Comparison of ENCODE assay signal across 1 cellular context in the genomic region with DNA sequence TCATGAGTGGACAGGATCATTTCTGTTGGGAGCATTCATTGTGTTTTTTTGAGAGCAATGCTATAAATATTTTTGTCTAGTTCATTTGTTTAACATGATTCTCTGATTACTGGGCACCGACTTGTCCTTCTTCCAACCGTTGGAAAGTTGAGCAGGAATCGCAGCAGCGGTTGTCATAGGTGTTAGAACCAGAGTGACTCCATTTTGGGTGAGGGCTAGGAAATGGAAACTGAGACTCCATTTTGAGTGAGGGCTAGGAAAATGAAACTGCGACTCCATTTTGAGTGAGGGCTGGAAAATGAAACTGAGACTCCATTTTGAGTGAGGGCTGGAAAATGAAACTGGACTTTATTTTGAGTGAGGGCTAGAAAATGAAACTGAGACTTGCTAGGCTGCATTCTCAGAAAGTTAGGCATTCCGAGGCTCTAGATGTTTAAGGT.
A peak's percentile ranks its signal among the peaks of the same experiment; 100 is the strongest.
TF ChIP-seq lines count a peak whose summit lies in the region.

No MANE protein-coding gene starts in this region.

TF ChIP-seq in GM12878, 131 proteins besides CTCF, POLR2A, EP300 and RAD21 (continued from another document and continues in another):
- no peak for TF ChIP-seq RB1 (IDR thresholded peaks at IDR 0.05; ENCODE audit: borderline replicate concordance)
- TF ChIP-seq MTA3 (IDR thresholded peaks at IDR 0.05; ENCODE audit: borderline replicate concordance, low read length), result no peak
- TF ChIP-seq SUZ12 (IDR thresholded peaks at IDR 0.05; ENCODE audit: unreplicated experiment), result no peak
- no peak for TF ChIP-seq ZNF384 (IDR thresholded peaks at IDR 0.05; ENCODE audit: borderline replicate concordance, low read depth, low read length)
- TF ChIP-seq, protein P1, sequence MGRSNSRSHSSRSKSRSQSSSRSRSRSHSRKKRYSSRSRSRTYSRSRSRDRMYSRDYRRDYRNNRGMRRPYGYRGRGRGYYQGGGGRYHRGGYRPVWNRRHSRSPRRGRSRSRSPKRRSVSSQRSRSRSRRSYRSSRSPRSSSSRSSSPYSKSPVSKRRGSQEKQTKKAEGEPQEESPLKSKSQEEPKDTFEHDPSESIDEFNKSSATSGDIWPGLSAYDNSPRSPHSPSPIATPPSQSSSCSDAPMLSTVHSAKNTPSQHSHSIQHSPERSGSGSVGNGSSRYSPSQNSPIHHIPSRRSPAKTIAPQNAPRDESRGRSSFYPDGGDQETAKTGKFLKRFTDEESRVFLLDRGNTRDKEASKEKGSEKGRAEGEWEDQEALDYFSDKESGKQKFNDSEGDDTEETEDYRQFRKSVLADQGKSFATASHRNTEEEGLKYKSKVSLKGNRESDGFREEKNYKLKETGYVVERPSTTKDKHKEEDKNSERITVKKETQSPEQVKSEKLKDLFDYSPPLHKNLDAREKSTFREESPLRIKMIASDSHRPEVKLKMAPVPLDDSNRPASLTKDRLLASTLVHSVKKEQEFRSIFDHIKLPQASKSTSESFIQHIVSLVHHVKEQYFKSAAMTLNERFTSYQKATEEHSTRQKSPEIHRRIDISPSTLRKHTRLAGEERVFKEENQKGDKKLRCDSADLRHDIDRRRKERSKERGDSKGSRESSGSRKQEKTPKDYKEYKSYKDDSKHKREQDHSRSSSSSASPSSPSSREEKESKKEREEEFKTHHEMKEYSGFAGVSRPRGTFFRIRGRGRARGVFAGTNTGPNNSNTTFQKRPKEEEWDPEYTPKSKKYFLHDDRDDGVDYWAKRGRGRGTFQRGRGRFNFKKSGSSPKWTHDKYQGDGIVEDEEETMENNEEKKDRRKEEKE (IDR thresholded peaks at IDR 0.05), result no peak
- TF ChIP-seq HDGF (IDR thresholded peaks at IDR 0.05), result no peak
- TF ChIP-seq CREM (IDR thresholded peaks at IDR 0.05; ENCODE audit: low read depth), result no peak
- TF ChIP-seq CHD4 (IDR thresholded peaks at IDR 0.05), result no peak
- TF ChIP-seq CBX5 (IDR thresholded peaks at IDR 0.05; ENCODE audit: low read depth), result peak; percentile 54; the same call in 1 of the 2 replicates
- TF ChIP-seq, protein P2, sequence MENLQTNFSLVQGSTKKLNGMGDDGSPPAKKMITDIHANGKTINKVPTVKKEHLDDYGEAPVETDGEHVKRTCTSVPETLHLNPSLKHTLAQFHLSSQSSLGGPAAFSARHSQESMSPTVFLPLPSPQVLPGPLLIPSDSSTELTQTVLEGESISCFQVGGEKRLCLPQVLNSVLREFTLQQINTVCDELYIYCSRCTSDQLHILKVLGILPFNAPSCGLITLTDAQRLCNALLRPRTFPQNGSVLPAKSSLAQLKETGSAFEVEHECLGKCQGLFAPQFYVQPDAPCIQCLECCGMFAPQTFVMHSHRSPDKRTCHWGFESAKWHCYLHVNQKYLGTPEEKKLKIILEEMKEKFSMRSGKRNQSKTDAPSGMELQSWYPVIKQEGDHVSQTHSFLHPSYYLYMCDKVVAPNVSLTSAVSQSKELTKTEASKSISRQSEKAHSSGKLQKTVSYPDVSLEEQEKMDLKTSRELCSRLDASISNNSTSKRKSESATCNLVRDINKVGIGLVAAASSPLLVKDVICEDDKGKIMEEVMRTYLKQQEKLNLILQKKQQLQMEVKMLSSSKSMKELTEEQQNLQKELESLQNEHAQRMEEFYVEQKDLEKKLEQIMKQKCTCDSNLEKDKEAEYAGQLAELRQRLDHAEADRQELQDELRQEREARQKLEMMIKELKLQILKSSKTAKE (IDR thresholded peaks at IDR 0.05; ENCODE audit: low read depth, poor library complexity, severe bottlenecking), result no peak
- no peak for TF ChIP-seq JUNB (IDR thresholded peaks at IDR 0.05)
- TF ChIP-seq, protein P3, sequence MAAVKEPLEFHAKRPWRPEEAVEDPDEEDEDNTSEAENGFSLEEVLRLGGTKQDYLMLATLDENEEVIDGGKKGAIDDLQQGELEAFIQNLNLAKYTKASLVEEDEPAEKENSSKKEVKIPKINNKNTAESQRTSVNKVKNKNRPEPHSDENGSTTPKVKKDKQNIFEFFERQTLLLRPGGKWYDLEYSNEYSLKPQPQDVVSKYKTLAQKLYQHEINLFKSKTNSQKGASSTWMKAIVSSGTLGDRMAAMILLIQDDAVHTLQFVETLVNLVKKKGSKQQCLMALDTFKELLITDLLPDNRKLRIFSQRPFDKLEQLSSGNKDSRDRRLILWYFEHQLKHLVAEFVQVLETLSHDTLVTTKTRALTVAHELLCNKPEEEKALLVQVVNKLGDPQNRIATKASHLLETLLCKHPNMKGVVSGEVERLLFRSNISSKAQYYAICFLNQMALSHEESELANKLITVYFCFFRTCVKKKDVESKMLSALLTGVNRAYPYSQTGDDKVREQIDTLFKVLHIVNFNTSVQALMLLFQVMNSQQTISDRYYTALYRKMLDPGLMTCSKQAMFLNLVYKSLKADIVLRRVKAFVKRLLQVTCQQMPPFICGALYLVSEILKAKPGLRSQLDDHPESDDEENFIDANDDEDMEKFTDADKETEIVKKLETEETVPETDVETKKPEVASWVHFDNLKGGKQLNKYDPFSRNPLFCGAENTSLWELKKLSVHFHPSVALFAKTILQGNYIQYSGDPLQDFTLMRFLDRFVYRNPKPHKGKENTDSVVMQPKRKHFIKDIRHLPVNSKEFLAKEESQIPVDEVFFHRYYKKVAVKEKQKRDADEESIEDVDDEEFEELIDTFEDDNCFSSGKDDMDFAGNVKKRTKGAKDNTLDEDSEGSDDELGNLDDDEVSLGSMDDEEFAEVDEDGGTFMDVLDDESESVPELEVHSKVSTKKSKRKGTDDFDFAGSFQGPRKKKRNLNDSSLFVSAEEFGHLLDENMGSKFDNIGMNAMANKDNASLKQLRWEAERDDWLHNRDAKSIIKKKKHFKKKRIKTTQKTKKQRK (IDR thresholded peaks at IDR 0.05; ENCODE audit: low read depth, low read length), result no peak
- TF ChIP-seq TCF3 (IDR thresholded peaks at IDR 0.05; ENCODE audit: borderline replicate concordance, insufficient read depth, low read depth, low read length), result no peak
- no peak for TF ChIP-seq SREBF1 (IDR thresholded peaks at IDR 0.05; ENCODE audit: low read length)
- no peak for TF ChIP-seq FOXK2 (IDR thresholded peaks at IDR 0.05)
- TF ChIP-seq ZNF217 (IDR thresholded peaks at IDR 0.05), result no peak
- no peak for TF ChIP-seq HCFC1 (IDR thresholded peaks at IDR 0.05; ENCODE audit: low read length)
- no peak for TF ChIP-seq NR2C2 (IDR thresholded peaks at IDR 0.05; ENCODE audit: borderline replicate concordance, control insufficient read depth, insufficient read length, low read depth)
- TF ChIP-seq, protein P4, sequence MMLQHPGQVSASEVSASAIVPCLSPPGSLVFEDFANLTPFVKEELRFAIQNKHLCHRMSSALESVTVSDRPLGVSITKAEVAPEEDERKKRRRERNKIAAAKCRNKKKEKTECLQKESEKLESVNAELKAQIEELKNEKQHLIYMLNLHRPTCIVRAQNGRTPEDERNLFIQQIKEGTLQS (IDR thresholded peaks at IDR 0.05; ENCODE audit: borderline replicate concordance, extremely low read depth, low read depth, low read length), result no peak
- TF ChIP-seq, protein P5, sequence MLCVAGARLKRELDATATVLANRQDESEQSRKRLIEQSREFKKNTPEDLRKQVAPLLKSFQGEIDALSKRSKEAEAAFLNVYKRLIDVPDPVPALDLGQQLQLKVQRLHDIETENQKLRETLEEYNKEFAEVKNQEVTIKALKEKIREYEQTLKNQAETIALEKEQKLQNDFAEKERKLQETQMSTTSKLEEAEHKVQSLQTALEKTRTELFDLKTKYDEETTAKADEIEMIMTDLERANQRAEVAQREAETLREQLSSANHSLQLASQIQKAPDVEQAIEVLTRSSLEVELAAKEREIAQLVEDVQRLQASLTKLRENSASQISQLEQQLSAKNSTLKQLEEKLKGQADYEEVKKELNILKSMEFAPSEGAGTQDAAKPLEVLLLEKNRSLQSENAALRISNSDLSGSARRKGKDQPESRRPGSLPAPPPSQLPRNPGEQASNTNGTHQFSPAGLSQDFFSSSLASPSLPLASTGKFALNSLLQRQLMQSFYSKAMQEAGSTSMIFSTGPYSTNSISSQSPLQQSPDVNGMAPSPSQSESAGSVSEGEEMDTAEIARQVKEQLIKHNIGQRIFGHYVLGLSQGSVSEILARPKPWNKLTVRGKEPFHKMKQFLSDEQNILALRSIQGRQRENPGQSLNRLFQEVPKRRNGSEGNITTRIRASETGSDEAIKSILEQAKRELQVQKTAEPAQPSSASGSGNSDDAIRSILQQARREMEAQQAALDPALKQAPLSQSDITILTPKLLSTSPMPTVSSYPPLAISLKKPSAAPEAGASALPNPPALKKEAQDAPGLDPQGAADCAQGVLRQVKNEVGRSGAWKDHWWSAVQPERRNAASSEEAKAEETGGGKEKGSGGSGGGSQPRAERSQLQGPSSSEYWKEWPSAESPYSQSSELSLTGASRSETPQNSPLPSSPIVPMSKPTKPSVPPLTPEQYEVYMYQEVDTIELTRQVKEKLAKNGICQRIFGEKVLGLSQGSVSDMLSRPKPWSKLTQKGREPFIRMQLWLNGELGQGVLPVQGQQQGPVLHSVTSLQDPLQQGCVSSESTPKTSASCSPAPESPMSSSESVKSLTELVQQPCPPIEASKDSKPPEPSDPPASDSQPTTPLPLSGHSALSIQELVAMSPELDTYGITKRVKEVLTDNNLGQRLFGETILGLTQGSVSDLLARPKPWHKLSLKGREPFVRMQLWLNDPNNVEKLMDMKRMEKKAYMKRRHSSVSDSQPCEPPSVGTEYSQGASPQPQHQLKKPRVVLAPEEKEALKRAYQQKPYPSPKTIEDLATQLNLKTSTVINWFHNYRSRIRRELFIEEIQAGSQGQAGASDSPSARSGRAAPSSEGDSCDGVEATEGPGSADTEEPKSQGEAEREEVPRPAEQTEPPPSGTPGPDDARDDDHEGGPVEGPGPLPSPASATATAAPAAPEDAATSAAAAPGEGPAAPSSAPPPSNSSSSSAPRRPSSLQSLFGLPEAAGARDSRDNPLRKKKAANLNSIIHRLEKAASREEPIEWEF (IDR thresholded peaks at IDR 0.05; ENCODE audit: insufficient replicate concordance, low read depth, low read length), result no peak
- no peak for TF ChIP-seq BACH1 (IDR thresholded peaks at IDR 0.05; ENCODE audit: borderline replicate concordance)
- TF ChIP-seq FOS (IDR thresholded peaks at IDR 0.05; ENCODE audit: borderline replicate concordance, extremely low read depth, insufficient read length), result no peak
- TF ChIP-seq SMARCA5 (IDR thresholded peaks at IDR 0.05), result no peak
- TF ChIP-seq DPF2 (IDR thresholded peaks at IDR 0.05), result no peak
- no peak for TF ChIP-seq SREBF2 (IDR thresholded peaks at IDR 0.05; ENCODE audit: low read length)
- no peak for TF ChIP-seq SUPT20H (IDR thresholded peaks at IDR 0.05; ENCODE audit: borderline replicate concordance, control insufficient read depth, low read depth, low read length)
- no peak for TF ChIP-seq NFXL1 (IDR thresholded peaks at IDR 0.05; ENCODE audit: borderline replicate concordance)
- TF ChIP-seq TAF1 (IDR thresholded peaks at IDR 0.05; ENCODE audit: borderline replicate concordance, low read depth, low read length), result no peak
- no peak for TF ChIP-seq JUND (IDR thresholded peaks at IDR 0.05; ENCODE audit: low read depth, low read length)
- TF ChIP-seq SRF (IDR thresholded peaks at IDR 0.05; ENCODE audit: low read depth in 2 of 2, low read length in 2 of 2), result no peak
- TF ChIP-seq SMAD1 (IDR thresholded peaks at IDR 0.05; ENCODE audit: low read depth, partially characterized antibody), result no peak
- TF ChIP-seq PAX5 (IDR thresholded peaks at IDR 0.05; ENCODE audit: borderline replicate concordance, low read depth, low read length), result no peak
- TF ChIP-seq BRCA1 (IDR thresholded peaks at IDR 0.05; ENCODE audit: low read depth, low read length), result no peak
- TF ChIP-seq CBFB (IDR thresholded peaks at IDR 0.05; ENCODE audit: low read depth), result no peak
- TF ChIP-seq CEBPB (IDR thresholded peaks at IDR 0.05; ENCODE audit: borderline replicate concordance in 1 of 2, low read depth in 2 of 2, low read length in 2 of 2), result no peak
- TF ChIP-seq SPI1 (IDR thresholded peaks at IDR 0.05; ENCODE audit: borderline replicate concordance, insufficient read depth, low read depth, low read length), result no peak
- TF ChIP-seq, protein P6, sequence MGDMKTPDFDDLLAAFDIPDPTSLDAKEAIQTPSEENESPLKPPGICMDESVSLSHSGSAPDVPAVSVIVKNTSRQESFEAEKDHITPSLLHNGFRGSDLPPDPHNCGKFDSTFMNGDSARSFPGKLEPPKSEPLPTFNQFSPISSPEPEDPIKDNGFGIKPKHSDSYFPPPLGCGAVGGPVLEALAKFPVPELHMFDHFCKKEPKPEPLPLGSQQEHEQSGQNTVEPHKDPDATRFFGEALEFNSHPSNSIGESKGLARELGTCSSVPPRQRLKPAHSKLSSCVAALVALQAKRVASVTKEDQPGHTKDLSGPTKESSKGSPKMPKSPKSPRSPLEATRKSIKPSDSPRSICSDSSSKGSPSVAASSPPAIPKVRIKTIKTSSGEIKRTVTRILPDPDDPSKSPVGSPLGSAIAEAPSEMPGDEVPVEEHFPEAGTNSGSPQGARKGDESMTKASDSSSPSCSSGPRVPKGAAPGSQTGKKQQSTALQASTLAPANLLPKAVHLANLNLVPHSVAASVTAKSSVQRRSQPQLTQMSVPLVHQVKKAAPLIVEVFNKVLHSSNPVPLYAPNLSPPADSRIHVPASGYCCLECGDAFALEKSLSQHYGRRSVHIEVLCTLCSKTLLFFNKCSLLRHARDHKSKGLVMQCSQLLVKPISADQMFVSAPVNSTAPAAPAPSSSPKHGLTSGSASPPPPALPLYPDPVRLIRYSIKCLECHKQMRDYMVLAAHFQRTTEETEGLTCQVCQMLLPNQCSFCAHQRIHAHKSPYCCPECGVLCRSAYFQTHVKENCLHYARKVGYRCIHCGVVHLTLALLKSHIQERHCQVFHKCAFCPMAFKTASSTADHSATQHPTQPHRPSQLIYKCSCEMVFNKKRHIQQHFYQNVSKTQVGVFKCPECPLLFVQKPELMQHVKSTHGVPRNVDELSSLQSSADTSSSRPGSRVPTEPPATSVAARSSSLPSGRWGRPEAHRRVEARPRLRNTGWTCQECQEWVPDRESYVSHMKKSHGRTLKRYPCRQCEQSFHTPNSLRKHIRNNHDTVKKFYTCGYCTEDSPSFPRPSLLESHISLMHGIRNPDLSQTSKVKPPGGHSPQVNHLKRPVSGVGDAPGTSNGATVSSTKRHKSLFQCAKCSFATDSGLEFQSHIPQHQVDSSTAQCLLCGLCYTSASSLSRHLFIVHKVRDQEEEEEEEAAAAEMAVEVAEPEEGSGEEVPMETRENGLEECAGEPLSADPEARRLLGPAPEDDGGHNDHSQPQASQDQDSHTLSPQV (IDR thresholded peaks at IDR 0.05), result peak; percentile 97
- TF ChIP-seq, protein P7, sequence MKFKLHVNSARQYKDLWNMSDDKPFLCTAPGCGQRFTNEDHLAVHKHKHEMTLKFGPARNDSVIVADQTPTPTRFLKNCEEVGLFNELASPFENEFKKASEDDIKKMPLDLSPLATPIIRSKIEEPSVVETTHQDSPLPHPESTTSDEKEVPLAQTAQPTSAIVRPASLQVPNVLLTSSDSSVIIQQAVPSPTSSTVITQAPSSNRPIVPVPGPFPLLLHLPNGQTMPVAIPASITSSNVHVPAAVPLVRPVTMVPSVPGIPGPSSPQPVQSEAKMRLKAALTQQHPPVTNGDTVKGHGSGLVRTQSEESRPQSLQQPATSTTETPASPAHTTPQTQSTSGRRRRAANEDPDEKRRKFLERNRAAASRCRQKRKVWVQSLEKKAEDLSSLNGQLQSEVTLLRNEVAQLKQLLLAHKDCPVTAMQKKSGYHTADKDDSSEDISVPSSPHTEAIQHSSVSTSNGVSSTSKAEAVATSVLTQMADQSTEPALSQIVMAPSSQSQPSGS (IDR thresholded peaks at IDR 0.05; ENCODE audit: low read length), result peak; percentile 45; the same call in 1 of the 2 replicates
- no peak for TF ChIP-seq HDAC6 (IDR thresholded peaks at IDR 0.05; ENCODE audit: unreplicated experiment)
- TF ChIP-seq PAX8 (IDR thresholded peaks at IDR 0.05), result no peak
- TF ChIP-seq TBL1XR1 (IDR thresholded peaks at IDR 0.05; ENCODE audit: low read depth, low read length), result no peak
- TF ChIP-seq ZNF24 (IDR thresholded peaks at IDR 0.05), result no peak
- no peak for TF ChIP-seq RBBP5 (conservative IDR thresholded peaks at IDR 0.05)
- no peak for TF ChIP-seq RAD51 (IDR thresholded peaks at IDR 0.05)
- 0 out of 2 replicates have a peak, but pooled peaks have one; percentile 46 for TF ChIP-seq ZBED1 (IDR thresholded peaks at IDR 0.05; ENCODE audit: borderline replicate concordance)
